ENCODE assay signal across 27 cellular contexts in genomic region chr2:145108385-145108784, GRCh38.
A peak's percentile ranks its signal among the peaks of the same experiment; 100 is the strongest.
DNase-seq lines count a peak whose midpoint lies in the region; ATAC-seq, FAIRE-seq and TF ChIP-seq lines count a peak whose summit lies in the region.
"Had no signal": no experiment of that assay in that cellular context is flagged by ENCODE, and none has a peak within 500 bp of the region (broad histone marks: within the 10 kb centered on the region; RNA-seq: fewer than 3 reads in every experiment).

No MANE protein-coding gene starts in this region.

- H2BK120ac ChIP-seq in H1 (replicated peaks; ENCODE audit: low read depth, low read length), result no peak overlapping the region

- H3K4me3 ChIP-seq in BE2C (ENCODE audit: low read depth, low read length) (no peak overlapping the region), H1 (ENCODE audit: extremely low read depth in 1 of 4, insufficient read depth in 2 of 4, low read depth in 3 of 4, low read length in 4 of 4) (no peak overlapping the region), ascending aorta (no peak overlapping the region), psoas muscle (no peak overlapping the region)
- H3K4me3 ChIP-seq: heart right ventricle, lung, Peyer's patch, SK-N-MC, suprapubic skin had no signal

- H2BK5ac ChIP-seq in H1 (ENCODE audit: low read depth, low read length), result no peak overlapping the region

- H3K9me3 Mint-ChIP-seq in nephron, result peaks cover 3% of the 10 kb centered on the region
- H3K9me3 Mint-ChIP-seq: activated B cell treated with CpG ODN at 0.5 μM for 24 hours had no signal

- H3K36me3 Mint-ChIP-seq in nephron (ENCODE audit: low read depth), result no peaks in the 10 kb centered on the region
- H3K36me3 Mint-ChIP-seq: brain; stimulated activated effector memory CD8-positive, alpha-beta T cell treated with anti-CD3 and anti-CD28 coated beads, Interleukin-12 subunit alpha, Interleukin-12 subunit beta, amount 100 ng/mL, for 72 hours had no signal

- no peaks in the 10 kb centered on the region for H3K9me3 ChIP-seq in BE2C
- H3K9me3 ChIP-seq in H1 (ENCODE audit: insufficient read depth in 2 of 2, low read depth in 1 of 2, low read length in 1 of 2), result no peaks in the 10 kb centered on the region
- H3K9me3 ChIP-seq in ascending aorta, result no peaks in the 10 kb centered on the region
- no peaks in the 10 kb centered on the region for H3K9me3 ChIP-seq in psoas muscle
- H3K9me3 ChIP-seq: Peyer's patch, suprapubic skin had no signal

- H3K18ac ChIP-seq in H1 (ENCODE audit: extremely low read depth, low read length), result no peak overlapping the region

- TF ChIP-seq POLR2A in H1 (IDR thresholded peaks at IDR 0.05; ENCODE audit: control extremely low read depth in 1 of 2, low read depth in 2 of 2, low read length in 2 of 2), result no peak

- peaks cover 33% of the 10 kb centered on the region for H3K4me1 Mint-ChIP-seq in nephron
- H3K4me1 Mint-ChIP-seq: activated B cell treated with CpG ODN at 0.5 μM for 24 hours; stimulated activated effector memory CD8-positive, alpha-beta T cell treated with anti-CD3 and anti-CD28 coated beads, Interleukin-12 subunit alpha, Interleukin-12 subunit beta, amount 100 ng/mL, for 72 hours had no signal

- no peak overlapping the region for H3K4me2 ChIP-seq in H1 (ENCODE audit: insufficient read depth in 1 of 2, low read depth in 2 of 2, low read length in 2 of 2)

- no peak overlapping the region for H3K4ac ChIP-seq in H1 (replicated peaks; ENCODE audit: insufficient read length, low read depth, low read length)

- 0 out of 2 replicates have a peak overlapping the region, but pooled peaks have one; percentile 27 for H2AFZ ChIP-seq in H1 (ENCODE audit: low read length)

- no peak overlapping the region for H2BK15ac ChIP-seq in H1 (ENCODE audit: low read length)

- H3K36me3 ChIP-seq in BE2C (no peaks in the 10 kb centered on the region), H1 (ENCODE audit: control insufficient read depth in 2 of 4, insufficient read depth in 4 of 4, low read length in 3 of 4) (no peaks in the 10 kb centered on the region), ascending aorta (no peaks in the 10 kb centered on the region), psoas muscle (ENCODE audit: insufficient read depth in 1 of 2, low read depth in 1 of 2) (no peaks in the 10 kb centered on the region)
- H3K36me3 ChIP-seq: heart right ventricle, Peyer's patch, suprapubic skin had no signal

- no peak overlapping the region for H3K56ac ChIP-seq in H1 (replicated peaks; ENCODE audit: insufficient read length, low read depth, low read length)

- no peak for FAIRE-seq in H1 (lab: Jason Lieb, UNC)
- FAIRE-seq: colon, GM12891, GM19239 had no signal

- H3K9ac ChIP-seq in H1 (replicated peaks in 1 of 4; ENCODE audit: extremely low read depth in 1 of 4, low read depth in 3 of 4, low read length in 3 of 4), result no peak overlapping the region

- H3K79me2 ChIP-seq in H1 (ENCODE audit: control insufficient read depth in 1 of 2, insufficient read depth in 2 of 2, low read length in 2 of 2), result no peaks in the 10 kb centered on the region

- H3K27ac Mint-ChIP-seq in nephron, result peak overlapping the region; percentile 42 to 65 (median 58)
- H3K27ac Mint-ChIP-seq: activated B cell treated with CpG ODN at 0.5 μM for 24 hours; brain; stimulated activated effector memory CD8-positive, alpha-beta T cell treated with anti-CD3 and anti-CD28 coated beads, Interleukin-12 subunit alpha, Interleukin-12 subunit beta, amount 100 ng/mL, for 72 hours had no signal

- no peak overlapping the region for H4K91ac ChIP-seq in H1 (replicated peaks; ENCODE audit: insufficient read length, low read length)

- no peaks in the 10 kb centered on the region for H3K23me2 ChIP-seq in H1 (ENCODE audit: low read depth, low read length)

- POLR2A ChIA-PET in H1 (lab: Charles Lee; ENCODE audit: partially characterized antibody), result no interaction called here

- H3K27me3 ChIP-seq in BE2C (no peaks in the 10 kb centered on the region), H1 (replicated peaks in 1 of 4; ENCODE audit: control insufficient read depth in 3 of 4, extremely low read depth in 1 of 4, insufficient read depth in 3 of 4, low read length in 3 of 4) (no peaks in the 10 kb centered on the region), ascending aorta (no peaks in the 10 kb centered on the region), psoas muscle (ENCODE audit: insufficient read depth in 3 of 3, low read length in 2 of 3) (no peaks in the 10 kb centered on the region)
- H3K27me3 ChIP-seq: heart right ventricle, Peyer's patch, suprapubic skin had no signal

- CTCF ChIA-PET in H1 (lab: Charles Lee; ENCODE audit: partially characterized antibody), result no interaction called here

- H3K4me1 ChIP-seq in BE2C (no peaks in the 10 kb centered on the region), H1 (replicated peaks in 1 of 4; ENCODE audit: control insufficient read depth in 3 of 4, insufficient read depth in 4 of 4, low read length in 3 of 4) (peaks cover 0 to 3% (median 0%) of the 10 kb centered on the region in 4 experiments; a peak in 1 of 7 replicates), ascending aorta (no peaks in the 10 kb centered on the region), psoas muscle (no peaks in the 10 kb centered on the region)
- H3K4me1 ChIP-seq: Peyer's patch, suprapubic skin had no signal

- no peak overlapping the region for H3K23ac ChIP-seq in H1 (ENCODE audit: insufficient read length)

- intact Hi-C loops in ascending aorta (cut with DNase I) (no loop called here), psoas muscle (cut with DNase I) (no loop called here)

- no peak overlapping the region for H3K4me3 Mint-ChIP-seq in nephron
- H3K4me3 Mint-ChIP-seq: activated B cell treated with CpG ODN at 0.5 μM for 24 hours; brain; stimulated activated effector memory CD8-positive, alpha-beta T cell treated with anti-CD3 and anti-CD28 coated beads, Interleukin-12 subunit alpha, Interleukin-12 subunit beta, amount 100 ng/mL, for 72 hours had no signal

- ATAC-seq in psoas muscle, result no peak
- ATAC-seq in HG02885 (IDR thresholded peaks at IDR 0.05; ENCODE audit: poor library complexity, unreplicated experiment), result no peak
- ATAC-seq: sciatic nerve; stimulated activated effector memory CD8-positive, alpha-beta T cell treated with anti-CD3 and anti-CD28 coated beads, Interleukin-12 subunit alpha, Interleukin-12 subunit beta, amount 100 ng/mL, for 72 hours had no signal

- H4K5ac ChIP-seq in H1 (ENCODE audit: insufficient read length, low read depth, low read length), result no peak overlapping the region

- TF ChIP-seq CTCF in BE2C (IDR thresholded peaks at IDR 0.05; ENCODE audit: low read depth, low read length), result no peak
- no peak for TF ChIP-seq CTCF in H1 (IDR thresholded peaks at IDR 0.05; ENCODE audit: control extremely low read depth in 1 of 3, insufficient read depth in 1 of 3, low read depth in 1 of 3, low read length in 3 of 3)
- no peak for TF ChIP-seq CTCF in nephron (IDR thresholded peaks at IDR 0.05; ENCODE audit: unreplicated experiment in 3 of 3)
- no peak for TF ChIP-seq CTCF in ascending aorta (IDR thresholded peaks at IDR 0.05)
- TF ChIP-seq CTCF in psoas muscle (IDR thresholded peaks at IDR 0.05), result no peak

- DNase-seq in BE2C (peak; percentile 31), NCI-H526 treated with DMSO at 0.1 percent for 48 hours (lab: John Stamatoyannopoulos, UW) (peak; percentile 10), H1 (ENCODE audit: low read depth in 1 of 2, low spot score in 2 of 2) (no peak), ascending aorta (ENCODE audit: low spot score in 2 of 2) (no peak), psoas muscle (no peak)
- DNase-seq in activated effector memory CD4-positive, alpha-beta T cell treated with anti-CD3 and anti-CD28 coated beads, Interleukin-2, amount 50 U/mL, for 16 hours, result no peak
- DNase-seq: activated B cell treated with CpG ODN at 0.5 μM for 24 hours; activated naive CD4-positive, alpha-beta T cell treated with anti-CD3 and anti-CD28 coated beads, Interleukin-2, amount 50 U/mL, for 16 hours; activated T-cell treated with anti-CD3 and anti-CD28 coated beads, Interleukin-2, amount 50 U/mL, for 48 hours; heart right ventricle; NCI-H1092; NCI-H1930; NCI-H345; NK-92 treated with Interleukin-12 subunit alpha and Interleukin-12 subunit beta, amount 100 ng/mL, for 24 hours; Peyer's patch had no signal

- no peaks in the 10 kb centered on the region for H3K27me3 Mint-ChIP-seq in nephron (ENCODE audit: low read depth)
- H3K27me3 Mint-ChIP-seq: activated B cell treated with CpG ODN at 0.5 μM for 24 hours had no signal

- no peak for TF ChIP-seq EP300 in H1 (IDR thresholded peaks at IDR 0.05; ENCODE audit: borderline replicate concordance in 1 of 2, low read depth in 2 of 2, low read length in 2 of 2)

- 91% methylated on average over 9 of the region's 10 CpGs; no CpG with 5 or more reads in 1 of the 2 experiments for WGBS in H1 (ENCODE audit: extremely low coverage in 1 of 2, insufficient coverage in 1 of 2, insufficient read length in 1 of 2, insufficient replicate concordance in 2 of 2, low coverage in 1 of 2, low lambda C conversion rate in 2 of 2, missing lambda C conversion rate in 1 of 2), 2 experiments
- WGBS in psoas muscle, 3 donors, result 51 to 62% (median 56%) methylated on average over 10 of the region's 10 CpGs

- no peak overlapping the region for H4K8ac ChIP-seq in H1 (ENCODE audit: extremely low read depth, insufficient read depth, low read length)

- no peak overlapping the region for H2BK20ac ChIP-seq in H1 (ENCODE audit: low read length)

- no peak overlapping the region for H2AK5ac ChIP-seq in H1 (ENCODE audit: low read depth, low read length)

- H4K20me1 ChIP-seq in H1 (replicated peaks in 1 of 2; ENCODE audit: control insufficient read depth in 1 of 2, insufficient read depth in 2 of 2, low read length in 2 of 2), result no peaks in the 10 kb centered on the region

- H2BK12ac ChIP-seq in H1 (ENCODE audit: low read depth, low read length), result no peak overlapping the region

- H3K27ac ChIP-seq in H1 (ENCODE audit: low read depth, low read length), result no peak overlapping the region
- H3K27ac ChIP-seq in ascending aorta, result no peak overlapping the region
- no peak overlapping the region for H3K27ac ChIP-seq in psoas muscle
- H3K27ac ChIP-seq: C4-2B, Peyer's patch, SK-N-MC, suprapubic skin had no signal

- no peaks in the 10 kb centered on the region for H3K79me1 ChIP-seq in H1 (ENCODE audit: low read depth, low read length)

- H3K14ac ChIP-seq in H1 (ENCODE audit: insufficient read length), result no peak overlapping the region

- TF ChIP-seq RAD21 in H1 (IDR thresholded peaks at IDR 0.05 in 1 of 2, conservative IDR thresholded peaks at IDR 0.05 in 1 of 2; ENCODE audit: low read depth in 2 of 2, low read length in 2 of 2), result no peak

TF ChIP-seq in H1, 55 proteins besides CTCF, POLR2A, EP300 and RAD21:
- TF ChIP-seq SIN3A (conservative IDR thresholded peaks at IDR 0.05 in 1 of 2, IDR thresholded peaks at IDR 0.05 in 1 of 2; ENCODE audit: low read depth in 1 of 2, low read length in 2 of 2) (no peak), CTBP2 (IDR thresholded peaks at IDR 0.05; ENCODE audit: borderline replicate concordance, insufficient read depth, insufficient read length, low read length) (no peak), GABPA (IDR thresholded peaks at IDR 0.05; ENCODE audit: borderline replicate concordance, insufficient read depth, low read length) (no peak), SIX5 (IDR thresholded peaks at IDR 0.05; ENCODE audit: low read depth, low read length) (no peak), BACH1 (IDR thresholded peaks at IDR 0.05; ENCODE audit: low read length) (no peak), CBX5 (IDR thresholded peaks at IDR 0.05; ENCODE audit: low read depth, low read length) (no peak)

Comparison
In these comparisons a context has a peak if more than half of its experiments do, and no peak if none do; other contexts are left out.
1. DNase-seq: peak in BE2C (single experiment) and NCI-H526 treated with DMSO at 0.1 percent for 48 hours (single experiment); none in H1 (0 of 2), activated effector memory CD4-positive, alpha-beta T cell treated with anti-CD3 and anti-CD28 coated beads, Interleukin-2, amount 50 U/mL, for 16 hours (single experiment), ascending aorta (0 of 2) and psoas muscle (0 of 2).